25 cellular contexts compared by ENCODE assay signal in the genomic region with DNA sequence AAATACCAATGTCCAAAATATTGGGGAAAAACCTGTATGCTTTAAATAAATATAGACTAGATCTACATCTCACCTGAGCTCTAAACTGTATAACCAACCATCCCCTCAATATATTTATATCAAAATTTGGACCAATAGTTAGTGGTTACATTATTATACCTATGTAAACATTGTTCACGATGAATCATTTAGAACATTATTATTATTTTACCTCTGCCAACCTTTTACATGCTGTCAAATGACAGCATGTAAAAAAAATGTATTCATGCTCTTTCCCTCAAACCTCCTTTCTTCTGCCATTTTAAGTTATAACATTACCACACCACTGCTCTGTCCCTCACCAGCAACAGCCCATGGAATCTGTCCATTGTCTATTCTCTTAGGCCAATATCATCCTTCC. TPM values are rescaled to one million over a fixed set of nuclear protein-coding genes. Genes with fewer than 3 reads are reported as not detected.
"Had no signal": no experiment of that assay in that cellular context is flagged by ENCODE, and none has a peak within 500 bp of the region (broad histone marks: within the 10 kb centered on the region; RNA-seq: fewer than 3 reads in every experiment).

No MANE protein-coding gene starts in this region.

- H3K9me3 ChIP-seq: ovary, psoas muscle, right lobe of liver, stomach, thoracic aorta, thyroid gland, tibial nerve, upper lobe of left lung, vagina had no signal

- FAIRE-seq: small intestine, urothelium cell line had no signal

- H2AFZ ChIP-seq: neural progenitor cell, parathyroid adenoma had no signal

- H3K4me3 ChIP-seq: neural progenitor cell, ovary, psoas muscle, right lobe of liver, sigmoid colon, stomach, thoracic aorta, thyroid gland, tibial nerve, upper lobe of left lung, vagina had no signal

- ATAC-seq: psoas muscle; right cardiac atrium; right lobe of liver; stimulated activated effector memory CD8-positive, alpha-beta T cell treated with anti-CD3 and anti-CD28 coated beads, Interleukin-12 subunit alpha, Interleukin-12 subunit beta, amount 100 ng/mL, for 72 hours; stimulated activated naive B cell treated with anti-CD40 and anti-IgM and Interleukin-4, amounts not matched to agents 10 μg/mL and 1 μg/mL and 100 μg/mL, for 72 hours had no signal

- H3K4me1 ChIP-seq: neural progenitor cell, parathyroid adenoma, psoas muscle, right lobe of liver, sigmoid colon, stomach, tibial nerve, upper lobe of left lung, vagina had no signal

- DNase-seq: occipital lobe; ovary; posterior cingulate gyrus; psoas muscle; right cardiac atrium; right lobe of liver; sigmoid colon; small intestine; stimulated activated CD4-positive, alpha-beta T cell treated with anti-CD3 and anti-CD28 coated beads, Interleukin-15, amount 100 ng/mL, for 24 hours; stimulated activated CD4-positive, alpha-beta T cell treated with anti-CD3 and anti-CD28 coated beads, Interleukin-2, amount 100 ng/mL, for 24 hours; stimulated activated CD4-positive, alpha-beta T cell treated with anti-CD3 and anti-CD28 coated beads, Interleukin-2, amount 100 ng/mL, for 48 hours; stimulated activated CD4-positive, alpha-beta T cell treated with anti-CD3 and anti-CD28 coated beads, Interleukin-4, amount 100 ng/mL, for 24 hours; stimulated activated naive B cell treated with anti-CD40 and anti-IgM and Interleukin-4, amounts not matched to agents 10 μg/mL and 1 μg/mL and 100 μg/mL, for 72 hours; stimulated activated naive CD4-positive, alpha-beta T cell treated with Interleukin-2 at 50 U/mL for 16 hours; stomach; thyroid gland; upper lobe of left lung had no signal

- H3K27me3 ChIP-seq: neural progenitor cell, ovary, right lobe of liver, sigmoid colon, stomach, thyroid gland, tibial nerve, upper lobe of left lung, vagina had no signal

- H3K79me2 ChIP-seq: parathyroid adenoma had no signal

- H3K9ac ChIP-seq: neural progenitor cell, parathyroid adenoma had no signal

- H3K27ac ChIP-seq: neural progenitor cell, ovary, parathyroid adenoma, psoas muscle, right lobe of liver, sigmoid colon, stomach, thoracic aorta, thyroid gland, tibial nerve, upper lobe of left lung, vagina had no signal

- H3K4me2 ChIP-seq: neural progenitor cell had no signal

- H3K36me3 ChIP-seq: neural progenitor cell, ovary, right lobe of liver, stomach, thoracic aorta, thyroid gland, upper lobe of left lung, vagina had no signal

RNA-seq across cellular contexts. Expression of a gene that starts 9.6 kb away (rescaled TPM):
- polyA plus RNA-seq: neural cell had no signal
